Comparison of ENCODE assay signal across 9 cellular contexts in the genomic region with DNA sequence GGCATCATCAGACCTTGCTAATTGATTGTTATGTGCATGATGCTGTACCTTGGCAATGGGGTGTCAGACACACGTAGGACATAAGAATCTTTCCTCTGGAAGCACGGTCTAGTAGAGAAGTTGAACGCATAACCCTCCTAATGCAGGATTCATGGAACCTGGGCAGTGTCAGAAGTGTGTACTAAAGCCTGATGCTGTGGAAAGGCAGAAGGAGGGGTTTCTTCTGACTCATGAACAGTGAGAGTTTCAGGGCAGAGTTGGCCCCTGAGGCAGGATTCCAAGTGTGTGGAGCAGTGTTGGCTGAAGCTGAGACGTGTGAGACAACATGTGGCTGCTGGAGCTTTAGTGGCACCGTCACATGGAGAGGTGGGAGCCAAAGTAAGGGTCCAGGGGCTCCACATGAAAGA. TPM values are rescaled to one million over a fixed set of nuclear protein-coding genes. Genes with fewer than 3 reads are reported as not detected.
DNase-seq lines count a peak whose midpoint lies in the region; ATAC-seq and TF ChIP-seq lines count a peak whose summit lies in the region.
"Had no signal": no experiment of that assay in that cellular context is flagged by ENCODE, and none has a peak within 500 bp of the region (broad histone marks: within the 10 kb centered on the region; RNA-seq: fewer than 3 reads in every experiment).

No MANE protein-coding gene starts in this region.

- peaks cover 9% of the 10 kb centered on the region for H3K36me3 Mint-ChIP-seq in effector memory CD8-positive, alpha-beta T cell (ENCODE audit: insufficient read depth)

- POLR2A ChIA-PET in SK-N-SH (lab: Yijun Ruan, JAX), result no interaction called here

- TF ChIP-seq EP300 in SK-N-SH (IDR thresholded peaks at IDR 0.05; ENCODE audit: borderline replicate concordance in 1 of 2, low read depth in 1 of 2, low read length in 1 of 2), result no peak

- no peaks in the 10 kb centered on the region for H3K27me3 ChIP-seq in SK-N-SH (ENCODE audit: insufficient read depth)

- CTCF ChIA-PET in SK-N-SH (lab: Yijun Ruan, JAX), result interaction anchor here (1.1 kb wide), 1 partner anchor 286 kb away, joined by 3 read pairs; no protein-coding TSS in a partner anchor

- DNase-seq in H4 (ENCODE audit: low spot score), result peak; percentile 71
- DNase-seq in SK-N-SH, result no peak
- DNase-seq in fibroblast of villous mesenchyme (ENCODE audit: low read depth), result peak; percentile 87
- DNase-seq in NCI-H1048 (lab: John Stamatoyannopoulos, UW), result no peak
- DNase-seq in DMS153 treated with DMSO at 0.1 percent for 48 hours (lab: John Stamatoyannopoulos, UW; ENCODE audit: unreplicated experiment), result no peak
- no peak for DNase-seq in NCI-H1092 treated with DMSO at 0.1 percent for 48 hours (lab: John Stamatoyannopoulos, UW)
- DNase-seq in effector memory CD8-positive, alpha-beta T cell, result no peak
- DNase-seq: activated naive CD8-positive, alpha-beta T cell treated with anti-CD3 and anti-CD28 coated beads for 36 hours had no signal

- WGBS in SK-N-SH (ENCODE audit: low lambda C conversion rate), result 28% methylated on average over 5 of the region's 5 CpGs

- peak overlapping the region in 1 of 2 experiments; percentile 24; a peak in 1 of 4 replicates for H3K4me3 ChIP-seq in SK-N-SH (ENCODE audit: low read depth in 2 of 2, low read length in 1 of 2)
- peak overlapping the region; percentile 22 for H3K4me3 ChIP-seq in fibroblast of villous mesenchyme (ENCODE audit: low read depth, low read length)
- peak overlapping the region in 1 of 7 experiments; percentile 84 for H3K4me3 ChIP-seq in skin epidermis

- H3K4me3 Mint-ChIP-seq in effector memory CD8-positive, alpha-beta T cell, result no peak overlapping the region
- H3K4me3 Mint-ChIP-seq: activated naive CD8-positive, alpha-beta T cell treated with anti-CD3 and anti-CD28 coated beads for 36 hours had no signal

- no peak for ATAC-seq in effector memory CD8-positive, alpha-beta T cell (replicated peaks)

- no peaks in the 10 kb centered on the region for H3K9me3 Mint-ChIP-seq in effector memory CD8-positive, alpha-beta T cell

- H3K27me3 Mint-ChIP-seq in effector memory CD8-positive, alpha-beta T cell, result no peaks in the 10 kb centered on the region
- H3K27me3 Mint-ChIP-seq: activated naive CD8-positive, alpha-beta T cell treated with anti-CD3 and anti-CD28 coated beads for 36 hours had no signal

- H2AFZ ChIP-seq in SK-N-SH (ENCODE audit: low read depth), result no peak overlapping the region

- H3K4me2 ChIP-seq in SK-N-SH, result peak overlapping the region; percentile 85

- H3K36me3 ChIP-seq in SK-N-SH (replicated peaks in 1 of 2; ENCODE audit: control insufficient read depth in 1 of 2, insufficient read depth in 2 of 2, low read length in 1 of 2), result no peaks in the 10 kb centered on the region

- peaks cover 24% of the 10 kb centered on the region; the same call in 1 of the 2 replicates for H4K20me1 ChIP-seq in SK-N-SH (ENCODE audit: insufficient read depth)

- H3K4me1 ChIP-seq in SK-N-SH (ENCODE audit: control insufficient read depth in 1 of 2, insufficient read depth in 2 of 2, low read depth in 1 of 2, low read length in 1 of 2), result peaks cover 52 to 58% of the 10 kb centered on the region in 2 experiments

- H3K79me2 ChIP-seq in SK-N-SH (ENCODE audit: insufficient read depth), result peaks cover 72% of the 10 kb centered on the region

- H3F3A ChIP-seq in SK-N-SH (replicated peaks; ENCODE audit: insufficient read depth), result peaks cover 30% of the 10 kb centered on the region

- H3K9ac ChIP-seq in SK-N-SH, result peak overlapping the region; percentile 23; the same call in 1 of the 2 replicates

- TF ChIP-seq CTCF in SK-N-SH (IDR thresholded peaks at IDR 0.05) (no peak), fibroblast of villous mesenchyme (IDR thresholded peaks at IDR 0.05; ENCODE audit: insufficient read depth, low read depth, low read length) (no peak)

- H3K4me1 Mint-ChIP-seq in effector memory CD8-positive, alpha-beta T cell (ENCODE audit: low read depth in 2 of 2), result peaks cover 42 to 45% of the 10 kb centered on the region in 2 donors

- H3K9me3 ChIP-seq in SK-N-SH, result no peaks in the 10 kb centered on the region

- H3K9me2 ChIP-seq in SK-N-SH, result no peaks in the 10 kb centered on the region

- H3K27ac ChIP-seq in SK-N-SH (ENCODE audit: low read depth in 2 of 2, low read length in 1 of 2) (peak overlapping the region; percentile 70 to 89), skin epidermis (peak overlapping the region in 11 of 21 experiments; percentile 3 to 95 (median 79))

- TF ChIP-seq RAD21 in SK-N-SH (IDR thresholded peaks at IDR 0.05; ENCODE audit: low read length), result no peak

- H3K27ac Mint-ChIP-seq in effector memory CD8-positive, alpha-beta T cell, result no peak overlapping the region
- H3K27ac Mint-ChIP-seq: activated naive CD8-positive, alpha-beta T cell treated with anti-CD3 and anti-CD28 coated beads for 36 hours had no signal

TF ChIP-seq in SK-N-SH, 30 proteins besides CTCF, POLR2A, EP300 and RAD21:
- 0 out of 2 replicates have a peak, but pooled peaks have one; percentile 31 for TF ChIP-seq SIN3A (IDR thresholded peaks at IDR 0.05; ENCODE audit: borderline replicate concordance, low read depth, low read length)
- TF ChIP-seq NRF1 (IDR thresholded peaks at IDR 0.05; ENCODE audit: low read depth, low read length), result no peak
- TF ChIP-seq, protein P1, sequence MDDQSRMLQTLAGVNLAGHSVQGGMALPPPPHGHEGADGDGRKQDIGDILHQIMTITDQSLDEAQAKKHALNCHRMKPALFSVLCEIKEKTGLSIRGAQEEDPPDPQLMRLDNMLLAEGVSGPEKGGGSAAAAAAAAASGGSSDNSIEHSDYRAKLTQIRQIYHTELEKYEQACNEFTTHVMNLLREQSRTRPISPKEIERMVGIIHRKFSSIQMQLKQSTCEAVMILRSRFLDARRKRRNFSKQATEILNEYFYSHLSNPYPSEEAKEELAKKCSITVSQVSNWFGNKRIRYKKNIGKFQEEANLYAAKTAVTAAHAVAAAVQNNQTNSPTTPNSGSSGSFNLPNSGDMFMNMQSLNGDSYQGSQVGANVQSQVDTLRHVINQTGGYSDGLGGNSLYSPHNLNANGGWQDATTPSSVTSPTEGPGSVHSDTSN (IDR thresholded peaks at IDR 0.05), result no peak
- no peak for TF ChIP-seq FOXJ3 (CRISPR knock-in tag; IDR thresholded peaks at IDR 0.05)
- TF ChIP-seq, protein P2, sequence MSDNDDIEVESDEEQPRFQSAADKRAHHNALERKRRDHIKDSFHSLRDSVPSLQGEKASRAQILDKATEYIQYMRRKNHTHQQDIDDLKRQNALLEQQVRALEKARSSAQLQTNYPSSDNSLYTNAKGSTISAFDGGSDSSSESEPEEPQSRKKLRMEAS (IDR thresholded peaks at IDR 0.05; ENCODE audit: low read depth), result peak; percentile 49; the same call in 1 of the 2 replicates
- TF ChIP-seq FOSL2 (IDR thresholded peaks at IDR 0.05; ENCODE audit: borderline replicate concordance, low read depth), result peak; percentile 59; the same call in 1 of the 2 replicates
- TF ChIP-seq TCF12 (IDR thresholded peaks at IDR 0.05), result peak; percentile 56
TF ChIP-seq in SK-N-SH: peak in this region for 4.

RNA-seq across cellular contexts. Expression of gene PANX1, which starts 3.5 kb away (rescaled TPM):
- total RNA-seq in H4 (2014; rRNA removed; shearing (Covaris generic)), result 40.9 and 41.5 TPM in 2 replicates
- 11.1 and 16.9 TPM in 2 replicates for polyA plus RNA-seq in SK-N-SH (2012; rRNA removed)
- polyA plus RNA-seq in SK-N-SH (2012; cell fraction: cytosol; rRNA removed), result 13.9 and 14.8 TPM in 2 replicates
- 4.2 and 9.0 TPM in 2 replicates for polyA plus RNA-seq in SK-N-SH (2012; cell fraction: nucleus; rRNA removed)
- 87.9 and 92.4 TPM in 2 replicates for total RNA-seq in fibroblast of villous mesenchyme

Comparison
In these comparisons a context has a peak if more than half of its experiments do, and no peak if none do; other contexts are left out.
1. DNase-seq: peak in H4 (single experiment) and fibroblast of villous mesenchyme (single experiment); none in SK-N-SH (single experiment), NCI-H1048 (single experiment), DMS153 treated with DMSO at 0.1 percent for 48 hours (single experiment), NCI-H1092 treated with DMSO at 0.1 percent for 48 hours (single experiment) and effector memory CD8-positive, alpha-beta T cell (0 of 3).